In the genomic region with DNA sequence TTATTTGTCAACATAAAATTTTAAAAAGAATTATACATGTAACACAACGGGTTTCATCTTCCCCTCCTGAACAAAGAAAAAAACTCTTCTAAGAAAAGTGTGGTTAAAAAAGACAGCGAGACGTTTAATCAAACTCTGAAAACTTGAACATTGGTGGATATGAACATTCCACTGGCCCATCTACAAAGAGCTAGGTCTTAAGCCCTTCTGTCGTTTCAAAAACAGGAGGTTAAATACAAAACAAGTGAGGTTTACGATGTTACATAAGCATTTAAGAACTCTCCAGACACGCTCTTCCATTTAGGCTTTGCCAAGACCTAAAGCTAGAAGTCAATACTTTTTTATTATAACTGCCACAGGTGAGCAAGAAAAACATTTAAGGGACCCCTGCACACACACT, we compare ENCODE assay signal across 15 cellular contexts. TPM values are rescaled to one million over a fixed set of nuclear protein-coding genes. Genes with fewer than 3 reads are reported as not detected.
DNase-seq lines count a peak whose midpoint lies in the region; ATAC-seq, FAIRE-seq and TF ChIP-seq lines count a peak whose summit lies in the region.
"Had no signal": no experiment of that assay in that cellular context is flagged by ENCODE, and none has a peak within 500 bp of the region (broad histone marks: within the 10 kb centered on the region; RNA-seq: fewer than 3 reads in every experiment).

No MANE protein-coding gene starts in this region.

- intact Hi-C loops in activated naive CD4-positive, alpha-beta T cell treated with anti-CD3 and anti-CD28 coated beads for 36 hours (cut with micrococcal nuclease) = no loop called here

- peak; percentile 67 for FAIRE-seq in D721Med (lab: Jason Lieb, UNC)
- FAIRE-seq: GM18507 had no signal

- CTCF ChIA-PET in activated naive CD4-positive, alpha-beta T cell treated with anti-CD3 and anti-CD28 coated beads for 36 hours (lab: Charles Lee) = interaction anchor here (0.6 to 1.5 kb wide), 4 partner anchors 11 to 491 kb away, joined by 3 to 4 read pairs (median 3); no protein-coding TSS in a partner anchor
- CTCF ChIA-PET in T-cell (lab: Charles Lee) = interaction anchor here (0.5 to 1.1 kb wide), 4 partner anchors 40 to 55 kb away, joined by 3 to 8 read pairs (median 6); no protein-coding TSS in a partner anchor

- POLR2A ChIA-PET in T-cell (lab: Charles Lee) = interaction anchor here in 1 of 2 donors (0.7 kb wide), 1 partner anchor 58 kb away, joined by 4 read pairs; no protein-coding TSS in a partner anchor
- POLR2A ChIA-PET in naive thymus-derived CD8-positive, alpha-beta T cell (lab: Charles Lee) = interaction anchor here (0.9 to 1.9 kb wide), 3 partner anchors 9 to 56 kb away, joined by 3 to 6 read pairs (median 3); partner anchors contain the start of gene DOCK9

- peak in 2 of 4 experiments; percentile 44 to 71 for ATAC-seq in T-cell (replicated peaks in 1 of 4)
- peak; percentile 78 to 79 for ATAC-seq in naive thymus-derived CD8-positive, alpha-beta T cell

- peak overlapping the region; percentile 30 for H3K27ac Mint-ChIP-seq in activated naive CD4-positive, alpha-beta T cell treated with anti-CD3 and anti-CD28 coated beads for 36 hours
- peak overlapping the region; percentile 47 to 73 for H3K27ac Mint-ChIP-seq in T-cell
- peak overlapping the region; percentile 17 to 88 (median 80) for H3K27ac Mint-ChIP-seq in naive thymus-derived CD8-positive, alpha-beta T cell
- H3K27ac Mint-ChIP-seq: B cell had no signal

- TF ChIP-seq CTCF in D721Med (IDR thresholded peaks at IDR 0.05; ENCODE audit: insufficient read depth, missing control alignments) = no peak

- H3K36me3 Mint-ChIP-seq in activated naive CD4-positive, alpha-beta T cell treated with anti-CD3 and anti-CD28 coated beads for 36 hours (ENCODE audit: low read depth) = no peaks in the 10 kb centered on the region
- H3K36me3 Mint-ChIP-seq in T-cell = peaks cover 15% of the 10 kb centered on the region
- peaks cover 0 to 6% (median 0%) of the 10 kb centered on the region in 3 donors for H3K36me3 Mint-ChIP-seq in naive thymus-derived CD8-positive, alpha-beta T cell

- peak overlapping the region; percentile 16 for H3K4me3 Mint-ChIP-seq in activated naive CD4-positive, alpha-beta T cell treated with anti-CD3 and anti-CD28 coated beads for 36 hours
- H3K4me3 Mint-ChIP-seq in T-cell = peak overlapping the region in 1 of 3 donors; percentile 24
- H3K4me3 Mint-ChIP-seq in naive thymus-derived CD8-positive, alpha-beta T cell = peak overlapping the region in 7 of 10 donors; percentile 0 to 55 (median 23)
- H3K4me3 Mint-ChIP-seq: B cell had no signal

- no peaks in the 10 kb centered on the region for H3K27me3 Mint-ChIP-seq in activated naive CD4-positive, alpha-beta T cell treated with anti-CD3 and anti-CD28 coated beads for 36 hours (ENCODE audit: low read depth)
- no peaks in the 10 kb centered on the region for H3K27me3 Mint-ChIP-seq in T-cell
- no peaks in the 10 kb centered on the region for H3K27me3 Mint-ChIP-seq in naive thymus-derived CD8-positive, alpha-beta T cell
- H3K27me3 Mint-ChIP-seq: B cell; CD4-positive, alpha-beta memory T cell had no signal

- H3K4me1 Mint-ChIP-seq in activated naive CD4-positive, alpha-beta T cell treated with anti-CD3 and anti-CD28 coated beads for 36 hours (ENCODE audit: low read depth) = peaks cover 79% of the 10 kb centered on the region
- H3K4me1 Mint-ChIP-seq in T-cell = peaks cover 61 to 75% (median 72%) of the 10 kb centered on the region in 3 donors
- peaks cover 29 to 73% (median 66%) of the 10 kb centered on the region in 4 donors for H3K4me1 Mint-ChIP-seq in naive thymus-derived CD8-positive, alpha-beta T cell
- H3K4me1 Mint-ChIP-seq: B cell had no signal

- no peaks in the 10 kb centered on the region for H3K9me3 Mint-ChIP-seq in activated naive CD4-positive, alpha-beta T cell treated with anti-CD3 and anti-CD28 coated beads for 36 hours
- no peaks in the 10 kb centered on the region for H3K9me3 Mint-ChIP-seq in T-cell
- H3K9me3 Mint-ChIP-seq in naive thymus-derived CD8-positive, alpha-beta T cell = no peaks in the 10 kb centered on the region
- H3K9me3 Mint-ChIP-seq: CD4-positive, alpha-beta memory T cell had no signal

- DNase-seq in activated naive CD4-positive, alpha-beta T cell treated with anti-CD3 and anti-CD28 coated beads for 36 hours = no peak
- no peak for DNase-seq in activated naive CD4-positive, alpha-beta T cell treated with anti-CD3 and anti-CD28 coated beads, Interleukin-2, amount 50 U/mL, for 16 hours
- DNase-seq in D721Med (ENCODE audit: insufficient read length, low spot score) (no peak), T-cell (no peak), NCI-H446 treated with DMSO at 0.1 percent for 48 hours (lab: John Stamatoyannopoulos, UW) (no peak), NCI-H524 (lab: John Stamatoyannopoulos, UW) (no peak)
- DNase-seq in naive thymus-derived CD8-positive, alpha-beta T cell = peak in 2 of 10 donors; percentile 43 to 44
- DNase-seq: C1 segment of cervical spinal cord; CD4-positive, alpha-beta memory T cell; COR-L47; GM23248; H7; IMR-90 had no signal

RNA-seq across cellular contexts. Expression of gene DOCK9, which starts 9.4 kb away (rescaled TPM):
- total RNA-seq in activated naive CD4-positive, alpha-beta T cell treated with anti-CD3 and anti-CD28 coated beads for 36 hours = 10 to 100 TPM; 38.3 to 42.1 TPM
- total RNA-seq in T-cell = 100 to 1,000 TPM in 4 of 5 donors, 10 to 100 TPM in 1; 96.2 to 170 (median 162) TPM
- 100 to 1,000 TPM; 201 to 211 TPM for total RNA-seq in naive thymus-derived CD8-positive, alpha-beta T cell
- polyA plus RNA-seq in naive thymus-derived CD8-positive, alpha-beta T cell = 10 to 100 TPM in 2 of 3 donors, 1 to 10 TPM in 1; 6.6 to 36.8 (median 21.0) TPM

Comparison
In these comparisons a context has a peak if more than half of its experiments do, and no peak if none do; other contexts are left out.
1. H3K27ac Mint-ChIP-seq: peak in every context shown above with its lines; median percentile 80 in naive thymus-derived CD8-positive, alpha-beta T cell; 60 in T-cell; 30 in activated naive CD4-positive, alpha-beta T cell treated with anti-CD3 and anti-CD28 coated beads for 36 hours.